In genomic region chr3:45043715-45044299, GRCh38 we compare ENCODE assay signal across 11 cellular contexts. TPM values are rescaled to one million over a fixed set of nuclear protein-coding genes. Genes with fewer than 3 reads are reported as not detected.
DNase-seq lines count a peak whose midpoint lies in the region; ATAC-seq and TF ChIP-seq lines count a peak whose summit lies in the region.
"Had no signal": no experiment of that assay in that cellular context is flagged by ENCODE, and none has a peak within 500 bp of the region (broad histone marks: within the 10 kb centered on the region; RNA-seq: fewer than 3 reads in every experiment).

No MANE protein-coding gene starts in this region.

- H3K9me3 ChIP-seq in SJSA1 (replicated peaks) = no peaks in the 10 kb centered on the region
- no peaks in the 10 kb centered on the region for H3K9me3 ChIP-seq in esophagus squamous epithelium

- H3K4me1 ChIP-seq in SJSA1 (replicated peaks) = peaks cover 25% of the 10 kb centered on the region
- H3K4me1 ChIP-seq in esophagus squamous epithelium = peaks cover 0 to 32% (median 21%) of the 10 kb centered on the region in 3 donors

- TF ChIP-seq POLR2A in esophagus squamous epithelium (IDR thresholded peaks at IDR 0.05) = no peak

- ATAC-seq in GM21723 (IDR thresholded peaks at IDR 0.05; ENCODE audit: unreplicated experiment) (no peak), GM21423 (IDR thresholded peaks at IDR 0.05; ENCODE audit: unreplicated experiment) (no peak)
- ATAC-seq: stimulated activated effector memory CD8-positive, alpha-beta T cell treated with anti-CD3 and anti-CD28 coated beads, Interleukin-12 subunit alpha, Interleukin-12 subunit beta, amount 100 ng/mL, for 72 hours had no signal

- peak; percentile 73 for DNase-seq in H4 (ENCODE audit: low spot score)
- DNase-seq in SJSA1 (ENCODE audit: low read depth in 1 of 2, low spot score in 2 of 2) = peak; percentile 53 to 74
- DNase-seq in esophagus squamous epithelium (lab: John Stamatoyannopoulos, UW) = no peak
- DNase-seq in skeletal muscle cell (ENCODE audit: low read depth) = peak; percentile 71
- no peak for DNase-seq in OCI-M2 (lab: John Stamatoyannopoulos, UW; ENCODE audit: unreplicated experiment)
- DNase-seq in immature natural killer cell = no peak
- DNase-seq: amygdala, NCI-H446 had no signal

- peak in 5 of 6 experiments; percentile 10 to 36 (median 20) for TF ChIP-seq CTCF in esophagus squamous epithelium (IDR thresholded peaks at IDR 0.05)

- peaks cover 19 to 20% of the 10 kb centered on the region in 2 donors for H3K4me1 Mint-ChIP-seq in immature natural killer cell
- H3K4me1 Mint-ChIP-seq: stimulated activated effector memory CD8-positive, alpha-beta T cell treated with anti-CD3 and anti-CD28 coated beads, Interleukin-12 subunit alpha, Interleukin-12 subunit beta, amount 100 ng/mL, for 72 hours had no signal

- no peaks in the 10 kb centered on the region for H3K36me3 ChIP-seq in SJSA1
- no peaks in the 10 kb centered on the region for H3K36me3 ChIP-seq in esophagus squamous epithelium

- 13 to 30% methylated on average over 2 of the region's 2 CpGs for WGBS in esophagus squamous epithelium, 2 donors

- no peak overlapping the region for H3K27ac Mint-ChIP-seq in immature natural killer cell
- H3K27ac Mint-ChIP-seq: stimulated activated effector memory CD8-positive, alpha-beta T cell treated with anti-CD3 and anti-CD28 coated beads, Interleukin-12 subunit alpha, Interleukin-12 subunit beta, amount 100 ng/mL, for 72 hours had no signal

- H3K27ac ChIP-seq in SJSA1 = peak overlapping the region; percentile 88
- H3K27ac ChIP-seq in esophagus squamous epithelium = peak overlapping the region in 3 of 4 donors; percentile 15 to 55 (median 47)

- no peaks in the 10 kb centered on the region for H3K27me3 ChIP-seq in SJSA1 (replicated peaks)
- H3K27me3 ChIP-seq in esophagus squamous epithelium = no peaks in the 10 kb centered on the region

- no peaks in the 10 kb centered on the region for H3K36me3 Mint-ChIP-seq in immature natural killer cell
- H3K36me3 Mint-ChIP-seq: stimulated activated effector memory CD8-positive, alpha-beta T cell treated with anti-CD3 and anti-CD28 coated beads, Interleukin-12 subunit alpha, Interleukin-12 subunit beta, amount 100 ng/mL, for 72 hours had no signal

- peaks cover 0 to 3% (median 3%) of the 10 kb centered on the region in 3 donors for H3K27me3 Mint-ChIP-seq in immature natural killer cell (ENCODE audit: low read depth in 3 of 3)

- no peak overlapping the region for H3K4me3 ChIP-seq in SJSA1
- H3K4me3 ChIP-seq in esophagus squamous epithelium = no peak overlapping the region
- H3K4me3 ChIP-seq in skeletal muscle cell (ENCODE audit: low read depth, low read length) = no peak overlapping the region

- H3K9me3 Mint-ChIP-seq in immature natural killer cell = no peaks in the 10 kb centered on the region
- H3K9me3 Mint-ChIP-seq: stimulated activated effector memory CD8-positive, alpha-beta T cell treated with anti-CD3 and anti-CD28 coated beads, Interleukin-12 subunit alpha, Interleukin-12 subunit beta, amount 100 ng/mL, for 72 hours had no signal

- intact Hi-C loops in esophagus squamous epithelium (cut with DNase I) = loop anchor here (5.0 kb wide), 1 partner anchor 168 kb away; no protein-coding TSS in a partner anchor

- no peak overlapping the region for H3K4me3 Mint-ChIP-seq in immature natural killer cell
- H3K4me3 Mint-ChIP-seq: stimulated activated effector memory CD8-positive, alpha-beta T cell treated with anti-CD3 and anti-CD28 coated beads, Interleukin-12 subunit alpha, Interleukin-12 subunit beta, amount 100 ng/mL, for 72 hours had no signal

RNA-seq across cellular contexts. Expression of gene CLEC3B, which starts 17.7 kb away (rescaled TPM):
- 0.37 and 1.3 TPM in 2 replicates for total RNA-seq in H4 (2014; rRNA removed; shearing (Covaris generic))
- 4.4 and 11.6 TPM in 2 replicates for total RNA-seq in SJSA1 (2014; rRNA removed; shearing (Covaris generic))
- 10 to 100 TPM in 1 of 4 donors, 1 to 10 TPM in 3; 4.3 to 28.8 (median 6.9) TPM for total RNA-seq in esophagus squamous epithelium
- polyA plus RNA-seq in immature natural killer cell = 1 to 10 TPM; 1.7 to 7.6 (median 2.0) TPM

Comparison
In these comparisons a context has a peak if more than half of its experiments do, and no peak if none do; other contexts are left out.
1. DNase-seq: peak in H4 (single experiment), SJSA1 (2 of 2) and skeletal muscle cell (single experiment); none in esophagus squamous epithelium (single experiment), OCI-M2 (single experiment) and immature natural killer cell (0 of 3).